In the genomic region with DNA sequence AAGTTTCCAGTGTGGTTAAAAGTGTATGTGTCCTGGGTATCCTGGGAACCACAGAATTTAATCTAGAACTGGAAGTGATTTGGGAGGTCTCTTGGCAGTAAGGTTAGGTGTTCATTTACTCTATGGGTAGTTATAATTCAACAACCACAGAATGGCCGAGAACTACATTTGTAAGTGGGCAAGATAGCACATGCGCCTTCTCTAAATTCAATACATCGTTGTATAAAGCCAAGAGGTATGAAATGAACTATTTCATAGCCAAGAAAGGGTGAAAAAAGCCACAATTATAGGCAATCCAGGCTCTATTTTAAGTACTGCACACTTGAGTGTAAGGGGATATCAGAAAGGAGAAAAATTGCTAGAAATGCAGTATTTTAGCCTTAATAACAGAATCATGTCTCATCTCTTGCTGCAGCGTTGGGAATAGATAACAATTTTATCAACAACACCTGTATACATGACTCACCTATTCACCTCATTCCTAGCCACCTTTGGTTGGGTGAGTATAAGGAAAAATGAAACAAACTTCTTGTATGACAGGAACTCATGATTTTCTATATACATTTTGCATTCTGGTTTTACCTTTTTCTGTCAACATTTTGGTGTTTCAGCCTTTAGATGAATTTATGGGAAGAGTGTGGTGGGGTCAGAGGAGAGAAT, we compare ENCODE assay signal across 21 cellular contexts.
"Had no signal": no experiment of that assay in that cellular context is flagged by ENCODE, and none has a peak within 500 bp of the region (broad histone marks: within the 10 kb centered on the region; RNA-seq: fewer than 3 reads in every experiment).

No MANE protein-coding gene starts in this region.

- H3K9ac ChIP-seq: neural progenitor cell had no signal

- H3K4me3 ChIP-seq: body of pancreas, gastrocnemius medialis, lung, neural progenitor cell, pancreas, stomach, upper lobe of right lung had no signal

- H3K27me3 Mint-ChIP-seq: activated CD4-positive, alpha-beta memory T cell treated with anti-CD3 and anti-CD28 coated beads for 36 hours; activated naive CD8-positive, alpha-beta T cell; central memory CD8-positive, alpha-beta T cell; naive B cell had no signal

- H3K27me3 ChIP-seq: body of pancreas, gastrocnemius medialis, neural progenitor cell, pancreas, stomach, testis, upper lobe of right lung had no signal

- H3K4me2 ChIP-seq: neural progenitor cell had no signal

- H3K9me3 Mint-ChIP-seq: activated CD4-positive, alpha-beta memory T cell treated with anti-CD3 and anti-CD28 coated beads for 36 hours; central memory CD8-positive, alpha-beta T cell; naive B cell; neural progenitor cell had no signal

- H3K36me3 ChIP-seq: gastrocnemius medialis, neural progenitor cell, pancreas, stomach, upper lobe of right lung had no signal

- DNase-seq: activated CD4-positive, alpha-beta memory T cell treated with anti-CD3 and anti-CD28 coated beads for 36 hours; activated CD4-positive, alpha-beta T cell treated with anti-CD3 and anti-CD28 coated beads for 1 hour; activated effector memory CD4-positive, alpha-beta T cell treated with anti-CD3 and anti-CD28 coated beads, Interleukin-2, amount 50 U/mL, for 16 hours; activated T-cell treated with anti-CD3 and anti-CD28 coated beads, Interleukin-2, amount 50 U/mL, for 48 hours; amniotic stem cell; body of pancreas; cortex of kidney; effector CD8-positive, alpha-beta T cell; gastrocnemius medialis; naive B cell; pancreas; stimulated activated CD4-positive, alpha-beta T cell treated with anti-CD3 and anti-CD28 coated beads, Interleukin-1b, Interleukin-23, amount 100 ng/mL, for 48 hours; stomach; testis; upper lobe of right lung had no signal

- FAIRE-seq: endothelial cell of umbilical vein, islet of Langerhans, pancreas had no signal

- H3K4me3 Mint-ChIP-seq: activated CD4-positive, alpha-beta memory T cell treated with anti-CD3 and anti-CD28 coated beads for 36 hours; activated naive CD8-positive, alpha-beta T cell; central memory CD8-positive, alpha-beta T cell; naive B cell; neural progenitor cell had no signal

- H3K9me3 ChIP-seq: body of pancreas, gastrocnemius medialis, pancreas, stomach, testis, upper lobe of right lung had no signal

- H3K36me3 Mint-ChIP-seq: naive B cell had no signal

- H2AFZ ChIP-seq: neural progenitor cell had no signal

- H3K27ac Mint-ChIP-seq: activated CD4-positive, alpha-beta memory T cell treated with anti-CD3 and anti-CD28 coated beads for 36 hours; activated naive CD8-positive, alpha-beta T cell; neural progenitor cell had no signal

- H3K27ac ChIP-seq: body of pancreas, gastrocnemius medialis, neural progenitor cell, pancreas, testis, upper lobe of right lung had no signal

- ATAC-seq: body of pancreas, gastrocnemius medialis, pancreas, upper lobe of right lung had no signal
